10 cellular contexts compared by ENCODE assay signal in genomic region chr12:3135522-3136461, GRCh38. TPM values are rescaled to one million over a fixed set of nuclear protein-coding genes. Genes with fewer than 3 reads are reported as not detected.
DNase-seq lines count a peak whose midpoint lies in the region; TF ChIP-seq lines count a peak whose summit lies in the region.
"Had no signal": no experiment of that assay in that cellular context is flagged by ENCODE, and none has a peak within 500 bp of the region (broad histone marks: within the 10 kb centered on the region; RNA-seq: fewer than 3 reads in every experiment).

No MANE protein-coding gene starts in this region.

- H3K9me3 Mint-ChIP-seq in brain: peaks cover 0 to 2% (median 0%) of the 10 kb centered on the region in 5 experiments
- H3K9me3 Mint-ChIP-seq: dendritic cell treated with granulocyte-macrophage colony-stimulating factor and Interleukin-4, amounts not matched to agents 40 ng/mL and 50 ng/mL, for 4 days had no signal

- no peaks in the 10 kb centered on the region for H3F3A ChIP-seq in SU-DHL-6 (ENCODE audit: insufficient read depth)

- DNase-seq in NCI-H2081 (lab: John Stamatoyannopoulos, UW) (peak; percentile 55 to 68), NCI-H2081 treated with DMSO at 0.1 percent for 48 hours (lab: John Stamatoyannopoulos, UW) (no peak), NAMALWA (ENCODE audit: low spot score) (peak; percentile 87), iPS-NIHi7 (ENCODE audit: extremely low spot score) (peak; percentile 91), T-helper 9 cell (no peak)
- DNase-seq in stimulated activated CD4-positive, alpha-beta T cell treated with anti-CD3 and anti-CD28 coated beads, Interleukin-12 subunit alpha, Interleukin-12 subunit beta, amount 100 ng/mL, for 48 hours (ENCODE audit: low read depth in 2 of 3, low spot score in 1 of 3): peak; percentile 12 to 38 (median 14)

- no peak overlapping the region for H3K4me3 ChIP-seq in SU-DHL-6 (ENCODE audit: insufficient read depth, low read length, poor library complexity, severe bottlenecking)
- H3K4me3 ChIP-seq: BLaER1 treated with 17β-estradiol and CSF1 and Interleukin-3, amounts not matched to agents 10 nM and 100 nM had no signal

- no peaks in the 10 kb centered on the region for H3K9me2 ChIP-seq in SU-DHL-6 (replicated peaks; ENCODE audit: insufficient read depth, low read length)

- no peak overlapping the region for H3K9ac ChIP-seq in SU-DHL-6 (ENCODE audit: low read length)
- H3K9ac ChIP-seq: BLaER1 treated with 17β-estradiol and CSF1 and Interleukin-3, amounts not matched to agents 10 nM and 100 nM had no signal

- no peak overlapping the region for H3K27ac ChIP-seq in SU-DHL-6 (ENCODE audit: low read depth, low read length)
- H3K27ac ChIP-seq: BLaER1 treated with 17β-estradiol and CSF1 and Interleukin-3, amounts not matched to agents 10 nM and 100 nM had no signal

- H3K36me3 ChIP-seq in SU-DHL-6 (ENCODE audit: low read length): no peaks in the 10 kb centered on the region
- H3K36me3 ChIP-seq: BLaER1 treated with 17β-estradiol and CSF1 and Interleukin-3, amounts not matched to agents 10 nM and 100 nM had no signal

- peaks cover 3% of the 10 kb centered on the region for H3K36me3 Mint-ChIP-seq in brain

- no peak overlapping the region for H3K4me2 ChIP-seq in SU-DHL-6 (ENCODE audit: low read depth, low read length, poor library complexity, severe bottlenecking)

- no peaks in the 10 kb centered on the region for H3K79me2 ChIP-seq in SU-DHL-6 (ENCODE audit: insufficient read depth, low read length)

- H3K4me3 Mint-ChIP-seq in brain: no peak overlapping the region
- H3K4me3 Mint-ChIP-seq: dendritic cell treated with granulocyte-macrophage colony-stimulating factor and Interleukin-4, amounts not matched to agents 40 ng/mL and 50 ng/mL, for 4 days had no signal

- peaks cover 66% of the 10 kb centered on the region for H3K4me1 Mint-ChIP-seq in brain

- no peaks in the 10 kb centered on the region for H3K9me3 ChIP-seq in SU-DHL-6 (ENCODE audit: insufficient read depth, low read length)
- H3K9me3 ChIP-seq: BLaER1 treated with 17β-estradiol and CSF1 and Interleukin-3, amounts not matched to agents 10 nM and 100 nM had no signal

- peaks cover 3% of the 10 kb centered on the region for H3K27me3 Mint-ChIP-seq in brain

- peak; percentile 56 for TF ChIP-seq CTCF in SU-DHL-6 (IDR thresholded peaks at IDR 0.05; ENCODE audit: insufficient read depth, low read length, poor library complexity, severe bottlenecking)
- peak; percentile 92 to 93 for TF ChIP-seq CTCF in brain (conservative IDR thresholded peaks at IDR 0.05)

- H3K27ac Mint-ChIP-seq in brain: peak overlapping the region; percentile 31 to 85 (median 70)
- H3K27ac Mint-ChIP-seq: dendritic cell treated with granulocyte-macrophage colony-stimulating factor and Interleukin-4, amounts not matched to agents 40 ng/mL and 50 ng/mL, for 4 days had no signal

- no peaks in the 10 kb centered on the region for H3K27me3 ChIP-seq in SU-DHL-6 (ENCODE audit: low read length)

- H4K20me1 ChIP-seq in SU-DHL-6 (ENCODE audit: low read depth, low read length): no peaks in the 10 kb centered on the region

- H2AFZ ChIP-seq in SU-DHL-6 (ENCODE audit: low read depth, low read length, severe bottlenecking): no peak overlapping the region

RNA-seq across cellular contexts. Expression of gene TSPAN9, which starts 58.6 kb away (rescaled TPM):
- polyA plus RNA-seq in brain (ENCODE audit: insufficient read depth, low read depth, low replicate concordance): 9.1 TPM

Comparison
In these comparisons a context has a peak if more than half of its experiments do, and no peak if none do; other contexts are left out.
1. DNase-seq: peak in NCI-H2081 (2 of 2), NAMALWA (single experiment), iPS-NIHi7 (single experiment) and stimulated activated CD4-positive, alpha-beta T cell treated with anti-CD3 and anti-CD28 coated beads, Interleukin-12 subunit alpha, Interleukin-12 subunit beta, amount 100 ng/mL, for 48 hours (3 of 3); none in NCI-H2081 treated with DMSO at 0.1 percent for 48 hours (single experiment) and T-helper 9 cell (single experiment).